17 cellular contexts compared by ENCODE assay signal in genomic region chr10:133442967-133443924, GRCh38. TPM values are rescaled to one million over a fixed set of nuclear protein-coding genes. Genes with fewer than 3 reads are reported as not detected.
DNase-seq lines count a peak whose midpoint lies in the region; ATAC-seq, FAIRE-seq and TF ChIP-seq lines count a peak whose summit lies in the region.
"Had no signal": no experiment of that assay in that cellular context is flagged by ENCODE, and none has a peak within 500 bp of the region (broad histone marks: within the 10 kb centered on the region; RNA-seq: fewer than 3 reads in every experiment).

No MANE protein-coding gene starts in this region.

- CTCF ChIA-PET in activated CD4-positive, alpha-beta T cell treated with anti-CD3 and anti-CD28 coated beads, Interleukin-2, amount 10 ng/mL, durations not matched to agents 7 days and 5 days (lab: Charles Lee) = no interaction called here
- CTCF ChIA-PET in HEK293 (lab: Yijun Ruan, JAX) = no interaction called here

- H3K9me3 Mint-ChIP-seq in activated CD4-positive, alpha-beta T cell treated with anti-CD3 and anti-CD28 coated beads, Interleukin-2, amount 10 ng/mL, durations not matched to agents 7 days and 5 days = peaks cover 23% of the 10 kb centered on the region

- no peak for ATAC-seq in GM21529 (IDR thresholded peaks at IDR 0.05; ENCODE audit: unreplicated experiment)
- no peak for ATAC-seq in HG03439 (IDR thresholded peaks at IDR 0.05; ENCODE audit: unreplicated experiment)
- ATAC-seq: A549 had no signal

- H3K18ac ChIP-seq in neuronal stem cell (ENCODE audit: low read length) = no peak overlapping the region

- no peak overlapping the region for H2AK5ac ChIP-seq in neuronal stem cell (ENCODE audit: low read depth, low read length)

- no peak overlapping the region for H3K4me2 ChIP-seq in neuronal stem cell (ENCODE audit: insufficient read depth, low read length, poor library complexity, severe bottlenecking)
- H3K4me2 ChIP-seq: A549 had no signal

- H3K36me3 Mint-ChIP-seq in activated CD4-positive, alpha-beta T cell treated with anti-CD3 and anti-CD28 coated beads, Interleukin-2, amount 10 ng/mL, durations not matched to agents 7 days and 5 days (ENCODE audit: low read depth) = peaks cover 12% of the 10 kb centered on the region

- H3K9me3 ChIP-seq in HEK293 (ENCODE audit: control insufficient read depth, insufficient read depth, low read depth, low read length) = no peaks in the 10 kb centered on the region
- H3K9me3 ChIP-seq in neuronal stem cell (replicated peaks in 1 of 2; ENCODE audit: control insufficient read depth in 2 of 2, insufficient read depth in 1 of 2, low read depth in 1 of 2, low read length in 2 of 2) = peaks cover 0 to 62% of the 10 kb centered on the region in 2 donors

- H4K8ac ChIP-seq in neuronal stem cell (ENCODE audit: low read depth, low read length) = no peak overlapping the region

- no peaks in the 10 kb centered on the region for H3K27me3 Mint-ChIP-seq in activated CD4-positive, alpha-beta T cell treated with anti-CD3 and anti-CD28 coated beads, Interleukin-2, amount 10 ng/mL, durations not matched to agents 7 days and 5 days

- WGBS in neuronal stem cell (ENCODE audit: extremely low coverage in 2 of 2, insufficient read length in 2 of 2, insufficient replicate concordance in 1 of 2), 2 donors = no CpG with 5 or more reads among the region's 16 CpGs

- H3K79me1 ChIP-seq in neuronal stem cell (ENCODE audit: low read depth, low read length) = peaks cover 3% of the 10 kb centered on the region

- POLR2A ChIA-PET in activated CD4-positive, alpha-beta T cell treated with anti-CD3 and anti-CD28 coated beads, Interleukin-2, amount 10 ng/mL, durations not matched to agents 7 days and 5 days (lab: Charles Lee) = no interaction called here
- POLR2A ChIA-PET in HEK293 (lab: Yijun Ruan, JAX) = no interaction called here

- no peak overlapping the region for H3K4me3 Mint-ChIP-seq in activated CD4-positive, alpha-beta T cell treated with anti-CD3 and anti-CD28 coated beads, Interleukin-2, amount 10 ng/mL, durations not matched to agents 7 days and 5 days
- H3K4me3 Mint-ChIP-seq: CD4-positive, CD25-positive, alpha-beta regulatory T cell; T-helper 1 cell treated with Interleukin-12 subunit alpha and Interleukin-12 subunit beta and Interleukin-4 antibody, amounts not matched to agents 30 μg/mL and 1 μg/mL, for 36 hours had no signal

- no peak overlapping the region for H2BK120ac ChIP-seq in neuronal stem cell (ENCODE audit: low read depth, low read length)

- no peak overlapping the region for H2BK5ac ChIP-seq in neuronal stem cell (ENCODE audit: low read length)

- peaks cover 0 to 7% of the 10 kb centered on the region in 2 experiments; a peak in 1 of 3 replicates for H3K36me3 ChIP-seq in HEK293 (ENCODE audit: control insufficient read depth in 2 of 2, insufficient read depth in 1 of 2, low read length in 2 of 2)
- no peaks in the 10 kb centered on the region for H3K36me3 ChIP-seq in bronchial epithelial cell (ENCODE audit: control insufficient read depth, insufficient read depth, low read length)
- H3K36me3 ChIP-seq in neuronal stem cell (replicated peaks in 1 of 2; ENCODE audit: control insufficient read depth in 2 of 2, insufficient read depth in 2 of 2, low read length in 2 of 2) = no peaks in the 10 kb centered on the region
- H3K36me3 ChIP-seq: upper lobe of left lung had no signal

- H3K14ac ChIP-seq in neuronal stem cell (ENCODE audit: low read length) = peak overlapping the region; percentile 63

- no peak overlapping the region for H4K91ac ChIP-seq in neuronal stem cell (ENCODE audit: low read depth, low read length, poor library complexity)

- H3K27me3 ChIP-seq in bronchial epithelial cell (ENCODE audit: control insufficient read depth, insufficient read depth, low read length) (no peaks in the 10 kb centered on the region), neuronal stem cell (ENCODE audit: control insufficient read depth in 3 of 3, insufficient read depth in 3 of 3, low read depth in 1 of 3, low read length in 3 of 3) (no peaks in the 10 kb centered on the region)

- no peak overlapping the region for H2AFZ ChIP-seq in neuronal stem cell (ENCODE audit: low read length)

- no peak overlapping the region for H3K9ac ChIP-seq in neuronal stem cell (ENCODE audit: low read depth, low read length, poor library complexity)

- no peak overlapping the region for H3K4ac ChIP-seq in neuronal stem cell (ENCODE audit: low read length)

- H3K4me1 ChIP-seq in HEK293 (ENCODE audit: control insufficient read depth, insufficient read depth, low read length) = no peaks in the 10 kb centered on the region
- no peaks in the 10 kb centered on the region for H3K4me1 ChIP-seq in neuronal stem cell (ENCODE audit: control insufficient read depth in 2 of 2, insufficient read depth in 1 of 2, low read depth in 1 of 2, low read length in 2 of 2)
- H3K4me1 ChIP-seq: A549, upper lobe of left lung had no signal

- no peak overlapping the region for H2BK15ac ChIP-seq in neuronal stem cell (ENCODE audit: low read length)

- H3K4me1 Mint-ChIP-seq in activated CD4-positive, alpha-beta T cell treated with anti-CD3 and anti-CD28 coated beads, Interleukin-2, amount 10 ng/mL, durations not matched to agents 7 days and 5 days = peaks cover 21% of the 10 kb centered on the region

- TF ChIP-seq CTCF in HEK293 (tag by site-specific recombination; IDR thresholded peaks at IDR 0.05) (no peak), bronchial epithelial cell (IDR thresholded peaks at IDR 0.05; ENCODE audit: insufficient read depth, low read length, severe bottlenecking) (no peak)

- DNase-seq in activated CD4-positive, alpha-beta T cell treated with anti-CD3 and anti-CD28 coated beads, Interleukin-2, amount 10 ng/mL, durations not matched to agents 7 days and 5 days = no peak
- no peak for DNase-seq in activated CD4-positive, alpha-beta T cell treated with anti-CD3 and anti-CD28 coated beads for 4 hours
- no peak for DNase-seq in bronchial epithelial cell (ENCODE audit: low read depth)
- no peak for DNase-seq in neuronal stem cell (ENCODE audit: low spot score)
- DNase-seq in COLO829 (ENCODE audit: low spot score) = no peak
- DNase-seq: activated CD4-positive, CD25-positive, alpha-beta regulatory T cell treated with anti-CD3 and anti-CD28 coated beads, Interleukin-2, amount 50 U/mL, for 72 hours; amniotic stem cell; foreskin fibroblast; NCI-H1436 had no signal

- peak overlapping the region; percentile 55 for H3K27ac Mint-ChIP-seq in activated CD4-positive, alpha-beta T cell treated with anti-CD3 and anti-CD28 coated beads, Interleukin-2, amount 10 ng/mL, durations not matched to agents 7 days and 5 days
- H3K27ac Mint-ChIP-seq: T-helper 1 cell treated with Interleukin-12 subunit alpha and Interleukin-12 subunit beta and Interleukin-4 antibody, amounts not matched to agents 30 μg/mL and 1 μg/mL, for 36 hours had no signal

- FAIRE-seq in bronchial epithelial cell (lab: Jason Lieb, UNC) = peak; percentile 99
- FAIRE-seq: A549, endothelial cell of umbilical vein had no signal

- H3K27ac ChIP-seq in HEK293 (ENCODE audit: extremely low read depth, low read depth, low read length) = no peak overlapping the region
- H3K27ac ChIP-seq in neuronal stem cell (replicated peaks; ENCODE audit: low read length) = no peak overlapping the region
- H3K27ac ChIP-seq: A549 had no signal

- no peak overlapping the region for H2BK12ac ChIP-seq in neuronal stem cell (ENCODE audit: low read length)

- H3K4me3 ChIP-seq in HEK293 (ENCODE audit: low read depth, low read length) = no peak overlapping the region
- H3K4me3 ChIP-seq in bronchial epithelial cell (ENCODE audit: low read depth, low read length) = no peak overlapping the region
- peak overlapping the region in 1 of 2 donors; percentile 69 for H3K4me3 ChIP-seq in neuronal stem cell (ENCODE audit: low read length in 2 of 2)
- H3K4me3 ChIP-seq: A549, upper lobe of left lung had no signal

- peak overlapping the region; percentile 46 for H3K23ac ChIP-seq in neuronal stem cell (ENCODE audit: low read depth, low read length, poor library complexity)

TF ChIP-seq in HEK293, 187 proteins besides CTCF, POLR2A, EP300 and RAD21:
- TF ChIP-seq ZNF121 (tag by site-specific recombination; IDR thresholded peaks at IDR 0.05) (no peak), ZBTB48 (tag by site-specific recombination; IDR thresholded peaks at IDR 0.05) (no peak), SCRT1 (tag by site-specific recombination; IDR thresholded peaks at IDR 0.05; ENCODE audit: borderline replicate concordance) (peak; percentile 81), ZEB2 (tag by site-specific recombination; IDR thresholded peaks at IDR 0.05) (peak; percentile 94; the same call in 1 of the 2 replicates), ZNF274 (IDR thresholded peaks at IDR 0.05; ENCODE audit: low read length) (no peak), ZNF274 (tag by site-specific recombination; IDR thresholded peaks at IDR 0.05; ENCODE audit: borderline replicate concordance) (no peak)

RNA-seq across cellular contexts. Expression of gene SCART1, which starts 10.5 kb away (rescaled TPM):
- 1 to 10 TPM; 3.7 to 4.5 TPM for total RNA-seq in activated CD4-positive, alpha-beta T cell treated with anti-CD3 and anti-CD28 coated beads, Interleukin-2, amount 10 ng/mL, durations not matched to agents 7 days and 5 days
- total RNA-seq in bronchial epithelial cell = 1.0 and 1.1 TPM in 2 replicates
- polyA plus RNA-seq in neuronal stem cell (2013, experiment 1 of 2) = 0.56 TPM
- 0.46 TPM for polyA plus RNA-seq in neuronal stem cell (2013, experiment 2 of 2)

RNA-seq across cellular contexts. Expression of gene SPRN, which starts 18.8 kb away (rescaled TPM):
- total RNA-seq in activated CD4-positive, alpha-beta T cell treated with anti-CD3 and anti-CD28 coated beads, Interleukin-2, amount 10 ng/mL, durations not matched to agents 7 days and 5 days = not detected
- total RNA-seq in bronchial epithelial cell = not detected in 2 replicates
- polyA plus RNA-seq in neuronal stem cell (2013, experiment 1 of 2) = 0.52 TPM
- 0.53 TPM for polyA plus RNA-seq in neuronal stem cell (2013, experiment 2 of 2)
- total RNA-seq: CD4-positive, CD25-positive, alpha-beta regulatory T cell had no signal
- polyA plus RNA-seq: endothelial cell of umbilical vein had no signal

RNA-seq across cellular contexts. Expression of gene MTG1, which starts 49.3 kb away (rescaled TPM):
- 10 to 100 TPM; 47.7 to 56.1 TPM for total RNA-seq in activated CD4-positive, alpha-beta T cell treated with anti-CD3 and anti-CD28 coated beads, Interleukin-2, amount 10 ng/mL, durations not matched to agents 7 days and 5 days
- total RNA-seq in bronchial epithelial cell = 20.5 and 32.6 TPM in 2 replicates
- 15.5 TPM for polyA plus RNA-seq in neuronal stem cell (2013, experiment 1 of 2)
- 15.8 TPM for polyA plus RNA-seq in neuronal stem cell (2013, experiment 2 of 2)
